Comparison of ENCODE assay signal across 19 cellular contexts in the genomic region with DNA sequence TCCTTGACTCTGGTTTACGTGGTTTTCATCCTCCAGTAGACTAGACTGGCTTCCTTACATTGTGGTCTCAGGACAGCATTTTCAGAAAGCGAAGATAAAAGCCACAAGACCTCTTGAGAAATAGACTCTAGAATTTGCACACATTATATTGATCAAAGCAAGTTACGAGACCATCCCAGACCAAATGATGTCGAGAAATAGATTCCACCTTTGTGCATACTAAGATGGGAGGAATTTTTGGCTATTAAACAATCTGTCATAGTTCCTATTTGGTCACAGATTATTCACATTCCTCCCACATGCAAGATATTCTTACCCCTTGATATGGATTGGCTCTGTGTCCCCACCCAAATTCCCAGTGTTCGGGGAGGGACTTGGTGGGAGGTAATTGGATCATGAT.
"Had no signal": no experiment of that assay in that cellular context is flagged by ENCODE, and none has a peak within 500 bp of the region (broad histone marks: within the 10 kb centered on the region; RNA-seq: fewer than 3 reads in every experiment).

No MANE protein-coding gene starts in this region.

- H3K27me3 ChIP-seq: dorsolateral prefrontal cortex, heart right ventricle, neutrophil, right lobe of liver, spleen, tibial artery, upper lobe of right lung, vagina had no signal

- H3K9me3 ChIP-seq: neutrophil, psoas muscle, right lobe of liver, upper lobe of right lung, vagina had no signal

- ATAC-seq: heart right ventricle; naive thymus-derived CD4-positive, alpha-beta T cell; psoas muscle; right lobe of liver; stimulated activated memory B cell treated with anti-CD40 and anti-IgM and Interleukin-4, amounts not matched to agents 10 μg/mL and 1 μg/mL and 100 μg/mL, for 72 hours; upper lobe of right lung had no signal

- H3K4me1 ChIP-seq: heart right ventricle, psoas muscle, right lobe of liver, spleen, tibial artery, upper lobe of right lung, vagina had no signal

- H3K4me3 ChIP-seq: dorsolateral prefrontal cortex, heart right ventricle, psoas muscle, right lobe of liver, spleen, tibial artery, upper lobe of right lung, vagina had no signal

- H3K36me3 ChIP-seq: neutrophil had no signal

- DNase-seq: dorsolateral prefrontal cortex; effector CD8-positive, alpha-beta T cell; heart right ventricle; hypothalamus; kidney glomerular epithelial cell; mesendoderm; naive thymus-derived CD4-positive, alpha-beta T cell; psoas muscle; retina; right lobe of liver; spleen; stimulated activated CD4-positive, alpha-beta T cell treated with anti-CD3 and anti-CD28 coated beads, Interleukin-15, amount 100 ng/mL, for 24 hours; stimulated activated CD4-positive, alpha-beta T cell treated with anti-CD3 and anti-CD28 coated beads, Interleukin-1b, Interleukin-23, amount 100 ng/mL, for 48 hours; stimulated activated CD4-positive, alpha-beta T cell treated with anti-CD3 and anti-CD28 coated beads, Interleukin-4, amount 100 ng/mL, for 24 hours; tibial artery; upper lobe of right lung had no signal

- H3K27ac ChIP-seq: dorsolateral prefrontal cortex, heart right ventricle, neutrophil, psoas muscle, right lobe of liver, spleen, tibial artery, upper lobe of right lung, vagina had no signal
